ENCODE assay signal across 21 cellular contexts in the genomic region with DNA sequence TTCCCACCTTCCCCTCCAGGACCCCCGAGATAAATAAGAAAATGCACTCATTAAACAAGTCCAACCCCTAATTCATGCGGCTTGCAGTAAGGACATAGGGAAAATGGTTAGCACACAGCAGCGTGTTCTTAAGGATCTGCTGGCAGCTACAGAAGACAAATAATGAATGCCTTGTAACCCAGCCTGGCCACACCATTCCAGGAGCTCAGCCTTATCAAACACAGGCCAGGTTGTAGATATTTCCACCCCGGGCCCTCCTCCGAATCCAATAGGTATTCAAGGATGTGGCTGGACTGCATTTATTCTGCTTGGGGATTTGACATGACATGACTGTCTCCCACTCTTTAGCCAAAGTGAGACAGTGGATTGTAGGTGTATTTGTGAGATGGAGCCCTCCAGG.
DNase-seq lines count a peak whose midpoint lies in the region; ATAC-seq, FAIRE-seq and TF ChIP-seq lines count a peak whose summit lies in the region.
"Had no signal": no experiment of that assay in that cellular context is flagged by ENCODE, and none has a peak within 500 bp of the region (broad histone marks: within the 10 kb centered on the region; RNA-seq: fewer than 3 reads in every experiment).

No MANE protein-coding gene starts in this region.

- H3K14ac ChIP-seq in neuronal stem cell (ENCODE audit: low read length) = no peak overlapping the region

- intact Hi-C loops in CD4-positive, alpha-beta T cell (cut with DNase I, micrococcal nuclease) = loop anchor here in 1 of 2 experiments (5.0 kb wide), 1 partner anchor 256 kb away; a partner anchor contains a TSS

- no peaks in the 10 kb centered on the region for H3K36me3 Mint-ChIP-seq in CD4-positive, alpha-beta T cell (ENCODE audit: low read depth)
- H3K36me3 Mint-ChIP-seq in HFFc6 (ENCODE audit: low read depth) (no peaks in the 10 kb centered on the region), mesothelial cell of epicardium (no peaks in the 10 kb centered on the region)
- peaks cover 7% of the 10 kb centered on the region for H3K36me3 Mint-ChIP-seq in stimulated activated effector memory CD8-positive, alpha-beta T cell treated with anti-CD3 and anti-CD28 coated beads, Interleukin-12 subunit alpha, Interleukin-12 subunit beta, amount 100 ng/mL, for 72 hours

- peaks cover 49% of the 10 kb centered on the region for H3K4me1 Mint-ChIP-seq in CD4-positive, alpha-beta T cell (ENCODE audit: low read depth)
- peaks cover 42% of the 10 kb centered on the region for H3K4me1 Mint-ChIP-seq in HFFc6 (ENCODE audit: low read depth)
- peaks cover 28% of the 10 kb centered on the region for H3K4me1 Mint-ChIP-seq in mesothelial cell of epicardium
- H3K4me1 Mint-ChIP-seq in stimulated activated effector memory CD8-positive, alpha-beta T cell treated with anti-CD3 and anti-CD28 coated beads, Interleukin-12 subunit alpha, Interleukin-12 subunit beta, amount 100 ng/mL, for 72 hours = peaks cover 37% of the 10 kb centered on the region

- H2BK120ac ChIP-seq in neuronal stem cell (ENCODE audit: low read depth, low read length) = no peak overlapping the region

- no peaks in the 10 kb centered on the region for H3K79me1 ChIP-seq in neuronal stem cell (ENCODE audit: low read depth, low read length)

- H3K4ac ChIP-seq in neuronal stem cell (ENCODE audit: low read length) = no peak overlapping the region

- no peak for ATAC-seq in CD4-positive, alpha-beta T cell (ENCODE audit: poor library complexity)
- ATAC-seq in stimulated activated effector memory CD8-positive, alpha-beta T cell treated with anti-CD3 and anti-CD28 coated beads, Interleukin-12 subunit alpha, Interleukin-12 subunit beta, amount 100 ng/mL, for 72 hours = no peak
- ATAC-seq in GM18873 (IDR thresholded peaks at IDR 0.05; ENCODE audit: low FRiP score, unreplicated experiment) = no peak
- ATAC-seq: HepG2 had no signal

- H4K91ac ChIP-seq in neuronal stem cell (ENCODE audit: low read depth, low read length, poor library complexity) = no peak overlapping the region

- no peak overlapping the region for H3K9ac ChIP-seq in neuronal stem cell (ENCODE audit: low read depth, low read length, poor library complexity)
- H3K9ac ChIP-seq: SK-N-SH had no signal

- H3K9me3 ChIP-seq in CD4-positive, alpha-beta T cell (ENCODE audit: control insufficient read depth, low read length) = no peaks in the 10 kb centered on the region
- no peaks in the 10 kb centered on the region for H3K9me3 ChIP-seq in neuronal stem cell (replicated peaks in 1 of 2; ENCODE audit: control insufficient read depth in 2 of 2, insufficient read depth in 1 of 2, low read depth in 1 of 2, low read length in 2 of 2)
- H3K9me3 ChIP-seq: A549, SK-N-SH had no signal

- no peak overlapping the region for H2BK15ac ChIP-seq in neuronal stem cell (ENCODE audit: low read length)

- POLR2A ChIA-PET in CD4-positive, alpha-beta T cell (lab: Charles Lee) = interaction anchor here (1.3 kb wide), 1 partner anchor 8 kb away, joined by 3 read pairs; no protein-coding TSS in a partner anchor

- no CpG with 5 or more reads among the region's 5 CpGs for WGBS in neuronal stem cell (ENCODE audit: extremely low coverage in 2 of 2, insufficient read length in 2 of 2, insufficient replicate concordance in 1 of 2), 2 donors

- H2BK12ac ChIP-seq in neuronal stem cell (ENCODE audit: low read length) = no peak overlapping the region

- H3K27me3 ChIP-seq in CD4-positive, alpha-beta T cell (ENCODE audit: control insufficient read depth, insufficient read depth, low read length) = no peaks in the 10 kb centered on the region
- H3K27me3 ChIP-seq in neuronal stem cell (ENCODE audit: control insufficient read depth in 3 of 3, insufficient read depth in 3 of 3, low read depth in 1 of 3, low read length in 3 of 3) = no peaks in the 10 kb centered on the region

- H3K4me1 ChIP-seq in neuronal stem cell (ENCODE audit: control insufficient read depth in 2 of 2, insufficient read depth in 1 of 2, low read depth in 1 of 2, low read length in 2 of 2) = peaks cover 11 to 15% of the 10 kb centered on the region in 2 donors

- no peak overlapping the region for H3K4me2 ChIP-seq in neuronal stem cell (ENCODE audit: insufficient read depth, low read length, poor library complexity, severe bottlenecking)
- H3K4me2 ChIP-seq: A549, PC-9, SK-N-SH had no signal

- no peak for DNase-seq in CD4-positive, alpha-beta T cell
- DNase-seq in HFFc6 (no peak), mesothelial cell of epicardium (ENCODE audit: low spot score in 2 of 2, unreplicated experiment in 2 of 2) (no peak), RCC 7860 (ENCODE audit: low spot score) (no peak), neuronal stem cell (ENCODE audit: low spot score) (no peak)
- DNase-seq in stimulated activated effector memory CD8-positive, alpha-beta T cell treated with anti-CD3 and anti-CD28 coated beads, Interleukin-12 subunit alpha, Interleukin-12 subunit beta, amount 100 ng/mL, for 72 hours (ENCODE audit: low spot score in 2 of 2) = no peak
- DNase-seq: GDM1, KBM-7, NCI-H1092 treated with DMSO at 0.1 percent for 48 hours, NCI-H146, NCI-H2029, NCI-H2227 treated with DMSO at 0.1 percent for 48 hours, NCI-H748 treated with DMSO at 0.1 percent for 48 hours, PC-9, SIG-M5, SK-N-SH had no signal

- FAIRE-seq in RCC 7860 (lab: Jason Lieb, UNC) = no peak
- FAIRE-seq: A549, GM19239, H54, HepG2 had no signal

- H3K4me3 ChIP-seq in neuronal stem cell (ENCODE audit: low read length in 2 of 2) = no peak overlapping the region
- H3K4me3 ChIP-seq: A549, PC-9 had no signal

- TF ChIP-seq CTCF in CD4-positive, alpha-beta T cell (IDR thresholded peaks at IDR 0.05) = no peak
- no peak for TF ChIP-seq CTCF in HFFc6 (IDR thresholded peaks at IDR 0.05)
- no peak for TF ChIP-seq CTCF in mesothelial cell of epicardium (IDR thresholded peaks at IDR 0.05; ENCODE audit: unreplicated experiment)

- H3K4me3 Mint-ChIP-seq in CD4-positive, alpha-beta T cell = no peak overlapping the region
- H3K4me3 Mint-ChIP-seq in HFFc6 = no peak overlapping the region
- no peak overlapping the region for H3K4me3 Mint-ChIP-seq in mesothelial cell of epicardium
- H3K4me3 Mint-ChIP-seq in stimulated activated effector memory CD8-positive, alpha-beta T cell treated with anti-CD3 and anti-CD28 coated beads, Interleukin-12 subunit alpha, Interleukin-12 subunit beta, amount 100 ng/mL, for 72 hours = no peak overlapping the region

- no peak overlapping the region for H2BK5ac ChIP-seq in neuronal stem cell (ENCODE audit: low read length)

- CTCF ChIA-PET in CD4-positive, alpha-beta T cell (lab: Charles Lee) = interaction anchor here (0.6 to 1.1 kb wide), 2 partner anchors 78 to 271 kb away, joined by 3 read pairs; no protein-coding TSS in a partner anchor

- H3K27ac ChIP-seq in CD4-positive, alpha-beta T cell (ENCODE audit: low read depth, low read length) = no peak overlapping the region
- no peak overlapping the region for H3K27ac ChIP-seq in neuronal stem cell (replicated peaks; ENCODE audit: low read length)
- H3K27ac ChIP-seq: A549, PC-9 had no signal

- H2AFZ ChIP-seq in neuronal stem cell (ENCODE audit: low read length) = no peak overlapping the region
- H2AFZ ChIP-seq: PC-9 had no signal

- no peak overlapping the region for H2AK5ac ChIP-seq in neuronal stem cell (ENCODE audit: low read depth, low read length)

- H3K27me3 Mint-ChIP-seq in CD4-positive, alpha-beta T cell = no peaks in the 10 kb centered on the region
- peaks cover 2% of the 10 kb centered on the region for H3K27me3 Mint-ChIP-seq in HFFc6 (ENCODE audit: insufficient read depth)
- peaks cover 12% of the 10 kb centered on the region for H3K27me3 Mint-ChIP-seq in mesothelial cell of epicardium (ENCODE audit: low read depth)

- no peak overlapping the region for H3K18ac ChIP-seq in neuronal stem cell (ENCODE audit: low read length)

- peak overlapping the region; percentile 74 for H3K27ac Mint-ChIP-seq in CD4-positive, alpha-beta T cell
- peak overlapping the region; percentile 11; the same call in 1 of the 2 replicates for H3K27ac Mint-ChIP-seq in HFFc6
- H3K27ac Mint-ChIP-seq in mesothelial cell of epicardium = peak overlapping the region; percentile 24
- H3K27ac Mint-ChIP-seq in stimulated activated effector memory CD8-positive, alpha-beta T cell treated with anti-CD3 and anti-CD28 coated beads, Interleukin-12 subunit alpha, Interleukin-12 subunit beta, amount 100 ng/mL, for 72 hours = peak overlapping the region; percentile 53

- H3K9me3 Mint-ChIP-seq in CD4-positive, alpha-beta T cell = no peaks in the 10 kb centered on the region
- H3K9me3 Mint-ChIP-seq in HFFc6 (no peaks in the 10 kb centered on the region), mesothelial cell of epicardium (no peaks in the 10 kb centered on the region)
- H3K9me3 Mint-ChIP-seq in stimulated activated effector memory CD8-positive, alpha-beta T cell treated with anti-CD3 and anti-CD28 coated beads, Interleukin-12 subunit alpha, Interleukin-12 subunit beta, amount 100 ng/mL, for 72 hours = no peaks in the 10 kb centered on the region

- H4K8ac ChIP-seq in neuronal stem cell (ENCODE audit: low read depth, low read length) = no peak overlapping the region

- H3K36me3 ChIP-seq in neuronal stem cell (replicated peaks in 1 of 2; ENCODE audit: control insufficient read depth in 2 of 2, insufficient read depth in 2 of 2, low read length in 2 of 2) = no peaks in the 10 kb centered on the region

- no peak overlapping the region for H3K23ac ChIP-seq in neuronal stem cell (ENCODE audit: low read depth, low read length, poor library complexity)

Comparison
In these comparisons a context has a peak if more than half of its experiments do, and no peak if none do; other contexts are left out.
1. H3K27ac Mint-ChIP-seq: peak in every context shown above with its lines; median percentile 74 in CD4-positive, alpha-beta T cell; 53 in stimulated activated effector memory CD8-positive, alpha-beta T cell treated with anti-CD3 and anti-CD28 coated beads, Interleukin-12 subunit alpha, Interleukin-12 subunit beta, amount 100 ng/mL, for 72 hours; 24 in mesothelial cell of epicardium; 11 in HFFc6.